In the genomic region with DNA sequence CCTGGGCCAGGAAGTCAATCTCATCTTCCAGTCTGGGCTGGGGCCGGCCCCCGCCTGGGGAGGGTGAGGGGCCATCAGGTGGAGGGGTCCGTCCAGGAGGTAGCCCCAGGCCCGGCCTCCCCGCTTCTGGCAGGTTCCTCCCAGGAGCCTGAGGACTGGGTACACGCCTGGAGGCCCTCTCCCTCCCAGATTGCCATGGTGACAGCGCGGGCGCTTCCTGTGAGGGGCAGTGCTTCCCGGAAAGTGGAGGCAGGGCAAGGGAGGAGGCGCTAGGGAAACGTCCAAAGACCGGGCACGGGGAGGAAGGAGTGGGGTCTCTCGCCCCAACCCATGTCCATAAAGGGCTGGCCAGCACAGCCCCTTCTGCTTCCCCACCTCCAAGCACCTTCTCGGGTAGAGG, we compare ENCODE assay signal across 20 cellular contexts. TPM values are rescaled to one million over a fixed set of nuclear protein-coding genes. Genes with fewer than 3 reads are reported as not detected.
DNase-seq lines count a peak whose midpoint lies in the region; ATAC-seq, FAIRE-seq and TF ChIP-seq lines count a peak whose summit lies in the region.
"Had no signal": no experiment of that assay in that cellular context is flagged by ENCODE, and none has a peak within 500 bp of the region (broad histone marks: within the 10 kb centered on the region; RNA-seq: fewer than 3 reads in every experiment).

No MANE protein-coding gene starts in this region.

- no peak for ATAC-seq in naive thymus-derived CD4-positive, alpha-beta T cell

- no peak for FAIRE-seq in kidney (lab: Jason Lieb, UNC)

- DNase-seq in BE2C (peak; percentile 76), SK-N-MC (ENCODE audit: low read depth, low spot score) (no peak), kidney (peak; percentile 91), Calu3 (no peak), NCI-H1105 treated with DMSO at 0.1 percent for 48 hours (lab: John Stamatoyannopoulos, UW) (no peak)
- no peak for DNase-seq in naive thymus-derived CD4-positive, alpha-beta T cell
- DNase-seq: C1 segment of cervical spinal cord, DMS153, EL, HFFc6, KG1, NCI-H1092 treated with DMSO at 0.1 percent for 48 hours, NCI-H1694 treated with DMSO at 0.1 percent for 48 hours, NCI-H82, RPMI8226, SJCRH30 had no signal

- CTCF ChIA-PET in naive thymus-derived CD4-positive, alpha-beta T cell (lab: Charles Lee): no interaction called here
- CTCF ChIA-PET in Calu3 (lab: Charles Lee): no interaction called here

- BruUV-seq in Calu3 (replicated peaks; lab: Mats Ljungman, UMichigan): no TSS peak

- H3K27me3 Mint-ChIP-seq in naive thymus-derived CD4-positive, alpha-beta T cell: peaks cover 5 to 19% (median 11%) of the 10 kb centered on the region in 5 donors
- H3K27me3 Mint-ChIP-seq in Calu3 (ENCODE audit: unreplicated experiment): no peaks in the 10 kb centered on the region

- peaks cover 25% of the 10 kb centered on the region for H3K36me3 ChIP-seq in BE2C
- H3K36me3 ChIP-seq in SK-N-MC (ENCODE audit: insufficient read depth, low read length): peaks cover 6% of the 10 kb centered on the region; the same call in 1 of the 2 replicates
- H3K36me3 ChIP-seq in kidney (ENCODE audit: control insufficient read depth in 1 of 2, insufficient read depth in 2 of 2, low read length in 2 of 2): no peaks in the 10 kb centered on the region
- no peaks in the 10 kb centered on the region for H3K36me3 ChIP-seq in parathyroid adenoma (ENCODE audit: control insufficient read depth, insufficient read depth, low read length)
- H3K36me3 ChIP-seq in naive thymus-derived CD4-positive, alpha-beta T cell (ENCODE audit: control insufficient read depth in 2 of 3, insufficient read depth in 3 of 3, low read length in 3 of 3): no peaks in the 10 kb centered on the region
- H3K36me3 ChIP-seq: SJCRH30 had no signal

- peaks cover 0 to 8% (median 6%) of the 10 kb centered on the region in 7 donors for H3K4me1 Mint-ChIP-seq in naive thymus-derived CD4-positive, alpha-beta T cell
- no peaks in the 10 kb centered on the region for H3K4me1 Mint-ChIP-seq in Calu3 (ENCODE audit: low read depth, unreplicated experiment)

- no peak overlapping the region for H3K27ac ChIP-seq in SK-N-MC
- no peak overlapping the region for H3K27ac ChIP-seq in kidney (ENCODE audit: low read depth in 2 of 2, low read length in 2 of 2)
- H3K27ac ChIP-seq in parathyroid adenoma: peak overlapping the region; percentile 19
- H3K27ac ChIP-seq in naive thymus-derived CD4-positive, alpha-beta T cell (ENCODE audit: low read depth, low read length): no peak overlapping the region
- H3K27ac ChIP-seq: SJCRH30 had no signal

- H3K9me3 Mint-ChIP-seq in naive thymus-derived CD4-positive, alpha-beta T cell: no peaks in the 10 kb centered on the region
- no peaks in the 10 kb centered on the region for H3K9me3 Mint-ChIP-seq in Calu3 (ENCODE audit: low read depth, unreplicated experiment)
- H3K9me3 Mint-ChIP-seq: HFFc6 had no signal

- H3K27me3 ChIP-seq in BE2C (no peaks in the 10 kb centered on the region), parathyroid adenoma (ENCODE audit: control insufficient read depth, insufficient read depth, low read length) (no peaks in the 10 kb centered on the region)
- H3K27me3 ChIP-seq in naive thymus-derived CD4-positive, alpha-beta T cell (ENCODE audit: control insufficient read depth in 2 of 2, insufficient read depth in 2 of 2, low read length in 2 of 2): peaks cover 0 to 8% of the 10 kb centered on the region in 2 donors

- H3K79me2 ChIP-seq in parathyroid adenoma: no peaks in the 10 kb centered on the region

- H3K27ac Mint-ChIP-seq in naive thymus-derived CD4-positive, alpha-beta T cell: no peak overlapping the region
- no peak overlapping the region for H3K27ac Mint-ChIP-seq in Calu3 (ENCODE audit: unreplicated experiment)
- H3K27ac Mint-ChIP-seq: HFFc6 had no signal

- POLR2A ChIA-PET in naive thymus-derived CD4-positive, alpha-beta T cell (lab: Charles Lee): no interaction called here

- H3K9me3 ChIP-seq in BE2C (no peaks in the 10 kb centered on the region), SK-N-MC (ENCODE audit: low read depth, low read length) (no peaks in the 10 kb centered on the region), kidney (ENCODE audit: control insufficient read depth in 1 of 2, low read length in 2 of 2) (no peaks in the 10 kb centered on the region), parathyroid adenoma (ENCODE audit: control insufficient read depth, low read length) (no peaks in the 10 kb centered on the region)
- no peaks in the 10 kb centered on the region for H3K9me3 ChIP-seq in naive thymus-derived CD4-positive, alpha-beta T cell (ENCODE audit: control insufficient read depth in 2 of 3, low read length in 3 of 3)
- H3K9me3 ChIP-seq: SJCRH30 had no signal

- H3K9ac ChIP-seq in SK-N-MC (ENCODE audit: insufficient read length) (no peak overlapping the region), kidney (ENCODE audit: low read length in 2 of 2) (no peak overlapping the region), parathyroid adenoma (no peak overlapping the region)

- H3K4me2 ChIP-seq in parathyroid adenoma (ENCODE audit: low read length): no peak overlapping the region

- H2AFZ ChIP-seq in parathyroid adenoma: no peak overlapping the region

- no peak overlapping the region for H3K4me3 Mint-ChIP-seq in naive thymus-derived CD4-positive, alpha-beta T cell
- H3K4me3 Mint-ChIP-seq in Calu3 (ENCODE audit: low read depth, unreplicated experiment): no peak overlapping the region
- H3K4me3 Mint-ChIP-seq: HFFc6 had no signal

- intact Hi-C loops in kidney (cut with DNase I): no loop called here
- intact Hi-C loops in naive thymus-derived CD4-positive, alpha-beta T cell (cut with micrococcal nuclease): no loop called here
- intact Hi-C loops in Calu3 (cut with micrococcal nuclease; ENCODE audit: unreplicated experiment): no loop called here

- H3K4me1 ChIP-seq in BE2C: peaks cover 14% of the 10 kb centered on the region
- peaks cover 0 to 21% of the 10 kb centered on the region in 2 donors for H3K4me1 ChIP-seq in kidney (ENCODE audit: control insufficient read depth in 1 of 2, insufficient read depth in 1 of 2, low read depth in 1 of 2, low read length in 2 of 2)
- peaks cover 2% of the 10 kb centered on the region for H3K4me1 ChIP-seq in parathyroid adenoma
- peaks cover 9 to 18% of the 10 kb centered on the region in 2 donors for H3K4me1 ChIP-seq in naive thymus-derived CD4-positive, alpha-beta T cell (ENCODE audit: control insufficient read depth in 2 of 2, insufficient read depth in 2 of 2, low read length in 2 of 2)

- TF ChIP-seq CTCF in BE2C (IDR thresholded peaks at IDR 0.05; ENCODE audit: low read depth, low read length) (no peak), kidney (IDR thresholded peaks at IDR 0.05; ENCODE audit: borderline replicate concordance, extremely low read depth, insufficient read depth) (no peak), parathyroid adenoma (IDR thresholded peaks at IDR 0.05) (no peak), Calu3 (IDR thresholded peaks at IDR 0.05; ENCODE audit: unreplicated experiment) (no peak)

- H3K4me3 ChIP-seq in BE2C (ENCODE audit: low read depth, low read length): peak overlapping the region; percentile 20; the same call in 1 of the 2 replicates
- peak overlapping the region; percentile 44 for H3K4me3 ChIP-seq in SK-N-MC
- no peak overlapping the region for H3K4me3 ChIP-seq in kidney (ENCODE audit: low read length in 2 of 2)
- no peak overlapping the region for H3K4me3 ChIP-seq in parathyroid adenoma (ENCODE audit: low read depth, low read length)
- no peak overlapping the region for H3K4me3 ChIP-seq in naive thymus-derived CD4-positive, alpha-beta T cell (ENCODE audit: low read length)
- H3K4me3 ChIP-seq: SJCRH30 had no signal

- H3K36me3 Mint-ChIP-seq in naive thymus-derived CD4-positive, alpha-beta T cell: no peaks in the 10 kb centered on the region
- H3K36me3 Mint-ChIP-seq in Calu3 (ENCODE audit: insufficient read depth, unreplicated experiment): peaks cover 30% of the 10 kb centered on the region

RNA-seq across cellular contexts. Expression of a gene that starts 4.8 kb away (rescaled TPM):
- 377 TPM for polyA plus RNA-seq in BE2C (2012; ENCODE audit: insufficient read depth, insufficient read length, low read depth)
- 189 TPM for total RNA-seq in kidney
- polyA plus RNA-seq in kidney (ENCODE audit: insufficient read depth, low read depth, low replicate concordance): 80.2 TPM
- 10 to 100 TPM in 2 of 5 experiments, 1 to 10 TPM in 3; 2.3 to 37.5 (median 7.4) TPM for total RNA-seq in naive thymus-derived CD4-positive, alpha-beta T cell
- polyA plus RNA-seq in naive thymus-derived CD4-positive, alpha-beta T cell: 1 to 10 TPM in 1 of 2 donors, under 1 TPM in 1; 0.36 to 1.2 TPM
- 65.2 and 78.6 TPM in 2 replicates for total RNA-seq in Calu3 (2022)

RNA-seq across cellular contexts. Expression of a gene that starts 9.2 kb away (rescaled TPM):
- 0.88 TPM for polyA plus RNA-seq in BE2C (2012; ENCODE audit: insufficient read depth, insufficient read length, low read depth)
- total RNA-seq in kidney (0.60 TPM), Calu3 (2022) (not detected in 2 replicates)
- polyA plus RNA-seq in kidney (ENCODE audit: insufficient read depth, low read depth, low replicate concordance): not detected
- total RNA-seq in naive thymus-derived CD4-positive, alpha-beta T cell: 1 to 10 TPM in 1 of 5 experiments, under 1 TPM in 3, not detected in 1; 0.27 to 4.6 (median 0.50) TPM
- polyA plus RNA-seq in naive thymus-derived CD4-positive, alpha-beta T cell: under 1 TPM; 0.06 to 0.25 TPM
- total RNA-seq: H4, HFFc6, M059J, NCI-H460, SJCRH30 had no signal

RNA-seq across cellular contexts. Expression of a gene that starts 12.7 kb away (rescaled TPM):
- not detected for polyA plus RNA-seq in BE2C (2012; ENCODE audit: insufficient read depth, insufficient read length, low read depth)
- total RNA-seq in kidney (9.3 TPM), Calu3 (2022) (3.8 and 5.8 TPM in 2 replicates)
- 5.5 TPM for polyA plus RNA-seq in kidney (ENCODE audit: insufficient read depth, low read depth, low replicate concordance)
- total RNA-seq in naive thymus-derived CD4-positive, alpha-beta T cell: not detected
- not detected for polyA plus RNA-seq in naive thymus-derived CD4-positive, alpha-beta T cell
- total RNA-seq: H4, M059J, NCI-H460 had no signal

RNA-seq across cellular contexts. Expression of a gene that starts 13.1 kb away (rescaled TPM):
- polyA plus RNA-seq in BE2C (2012; ENCODE audit: insufficient read depth, insufficient read length, low read depth): 95.4 TPM
- total RNA-seq in kidney: 72.1 TPM
- polyA plus RNA-seq in kidney (ENCODE audit: insufficient read depth, low read depth, low replicate concordance): 39.2 TPM
- total RNA-seq in naive thymus-derived CD4-positive, alpha-beta T cell: 100 to 1,000 TPM in 1 of 5 experiments, 10 to 100 TPM in 4; 18.4 to 112 (median 26.7) TPM
- 1 to 10 TPM; 1.8 to 2.5 TPM for polyA plus RNA-seq in naive thymus-derived CD4-positive, alpha-beta T cell
- total RNA-seq in Calu3 (2022): 47.6 and 50.7 TPM in 2 replicates

RNA-seq across cellular contexts. Expression of a gene that starts 29.2 kb away (rescaled TPM):
- 105 TPM for polyA plus RNA-seq in BE2C (2012; ENCODE audit: insufficient read depth, insufficient read length, low read depth)
- total RNA-seq in kidney: 2.3 TPM
- 1.7 TPM for polyA plus RNA-seq in kidney (ENCODE audit: insufficient read depth, low read depth, low replicate concordance)
- 10 to 100 TPM in 1 of 5 experiments, 1 to 10 TPM in 1, under 1 TPM in 3; 0.16 to 22.1 (median 0.74) TPM for total RNA-seq in naive thymus-derived CD4-positive, alpha-beta T cell
- under 1 TPM in 1 of 2 donors, not detected in 1; 0.18 TPM for polyA plus RNA-seq in naive thymus-derived CD4-positive, alpha-beta T cell
- 38.4 and 41.1 TPM in 2 replicates for total RNA-seq in Calu3 (2022)

Comparison
In these comparisons a context has a peak if more than half of its experiments do, and no peak if none do; other contexts are left out.
1. DNase-seq: peak in BE2C (single experiment) and kidney (single experiment); none in SK-N-MC (single experiment), naive thymus-derived CD4-positive, alpha-beta T cell (0 of 9), Calu3 (single experiment) and NCI-H1105 treated with DMSO at 0.1 percent for 48 hours (single experiment).
2. H3K4me3 ChIP-seq: peak in BE2C (single experiment) and SK-N-MC (single experiment); none in kidney (0 of 2), parathyroid adenoma (single experiment) and naive thymus-derived CD4-positive, alpha-beta T cell (single experiment).